ENCODE assay signal across 1 cellular context in the genomic region with DNA sequence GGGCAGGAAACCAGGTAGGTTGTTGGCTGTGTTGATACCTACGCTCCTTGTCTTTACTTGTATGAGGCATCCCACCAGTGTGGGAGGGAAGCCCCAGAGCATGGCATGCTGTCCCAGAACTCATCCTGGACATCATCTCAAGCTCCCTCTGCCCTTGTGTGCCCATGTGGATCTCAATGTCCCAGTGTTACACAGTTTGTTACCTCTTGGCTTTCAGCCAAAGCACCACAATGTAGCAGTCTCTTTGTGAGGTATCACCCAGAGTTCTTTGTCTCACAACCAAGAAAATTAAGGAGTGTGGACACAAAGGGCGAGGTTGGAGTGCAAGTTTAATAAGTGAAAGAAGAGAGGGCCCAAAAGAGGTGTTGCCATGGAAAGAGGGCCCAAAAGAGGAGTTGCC.
A peak's percentile ranks its signal among the peaks of the same experiment; 100 is the strongest.
TF ChIP-seq lines count a peak whose summit lies in the region.

No MANE protein-coding gene starts in this region.

TF ChIP-seq in HepG2, 621 proteins besides CTCF, POLR2A, EP300 and RAD21 (continues in another document):
- TF ChIP-seq ZNF7 (CRISPR knock-in tag; IDR thresholded peaks at IDR 0.05) (0 out of 2 replicates have a peak, but pooled peaks have one; percentile 25), ZNF713 (CRISPR knock-in tag; IDR thresholded peaks at IDR 0.05) (0 out of 2 replicates have a peak, but pooled peaks have one; percentile 48), ZNF546 (CRISPR knock-in tag; conservative IDR thresholded peaks at IDR 0.05) (no peak), TAF1 (CRISPR knock-in tag; IDR thresholded peaks at IDR 0.05) (peak; percentile 35; the same call in 1 of the 2 replicates), ASH2L (IDR thresholded peaks at IDR 0.05; ENCODE audit: insufficient read length, low read depth, low read length) (peak; percentile 10), KLF6 (CRISPR knock-in tag; IDR thresholded peaks at IDR 0.05) (no peak), ZNF800 (CRISPR knock-in tag; IDR thresholded peaks at IDR 0.05) (no peak), ZNF777 (CRISPR knock-in tag; IDR thresholded peaks at IDR 0.05) (0 out of 2 replicates have a peak, but pooled peaks have one; percentile 2), ZNF431 (CRISPR knock-in tag; IDR thresholded peaks at IDR 0.05; ENCODE audit: borderline replicate concordance, low read depth) (0 out of 2 replicates have a peak, but pooled peaks have one; percentile 13), SRY (CRISPR knock-in tag; IDR thresholded peaks at IDR 0.05) (0 out of 2 replicates have a peak, but pooled peaks have one; percentile 40), SSRP1 (CRISPR knock-in tag; IDR thresholded peaks at IDR 0.05) (peak; percentile 87; the same call in 1 of the 2 replicates), HNRNPH1 (optimal IDR thresholded peaks at IDR 0.05; ENCODE audit: low read depth, low read length) (no peak), ATRX (CRISPR knock-in tag; IDR thresholded peaks at IDR 0.05; ENCODE audit: borderline replicate concordance) (no peak), ZC3H4 (CRISPR knock-in tag; IDR thresholded peaks at IDR 0.05; ENCODE audit: borderline replicate concordance) (0 out of 2 replicates have a peak, but pooled peaks have one; percentile 59), KDM5B (CRISPR knock-in tag; IDR thresholded peaks at IDR 0.05; ENCODE audit: borderline replicate concordance) (peak; percentile 18; the same call in 1 of the 2 replicates), ZNF282 (IDR thresholded peaks at IDR 0.05; ENCODE audit: partially characterized antibody) (no peak), TGIF2 (CRISPR knock-in tag; IDR thresholded peaks at IDR 0.05) (peak; percentile 50; the same call in 1 of the 2 replicates), TCF12 (IDR thresholded peaks at IDR 0.05) (no peak), TCF12 (CRISPR knock-in tag; IDR thresholded peaks at IDR 0.05) (no peak), CHD2 (IDR thresholded peaks at IDR 0.05; ENCODE audit: low read depth, low read length) (no peak), MAFG (CRISPR knock-in tag; IDR thresholded peaks at IDR 0.05) (no peak), ARID4A (CRISPR knock-in tag; IDR thresholded peaks at IDR 0.05; ENCODE audit: borderline replicate concordance) (0 out of 2 replicates have a peak, but pooled peaks have one; percentile 27), ZBTB7A (CRISPR knock-in tag; IDR thresholded peaks at IDR 0.05) (0 out of 2 replicates have a peak, but pooled peaks have one; percentile 18), GLI4 (CRISPR knock-in tag; IDR thresholded peaks at IDR 0.05; ENCODE audit: borderline replicate concordance) (no peak), RBFOX2 (IDR thresholded peaks at IDR 0.05; ENCODE audit: low read depth, low read length) (peak; percentile 40; the same call in 1 of the 2 replicates), ZNF646 (CRISPR knock-in tag; IDR thresholded peaks at IDR 0.05) (peak; percentile 91; the same call in 1 of the 2 replicates), CHD4 (IDR thresholded peaks at IDR 0.05; ENCODE audit: borderline replicate concordance, low read length) (peak; percentile 88; the same call in 1 of the 2 replicates), PHF20 (CRISPR knock-in tag; IDR thresholded peaks at IDR 0.05) (0 out of 2 replicates have a peak, but pooled peaks have one; percentile 33), ZNF691 (CRISPR knock-in tag; IDR thresholded peaks at IDR 0.05; ENCODE audit: borderline replicate concordance, low read depth) (0 out of 2 replicates have a peak, but pooled peaks have one; percentile 20), HOXD1 (CRISPR knock-in tag; IDR thresholded peaks at IDR 0.05) (0 out of 2 replicates have a peak, but pooled peaks have one; percentile 4), MYC (CRISPR knock-in tag; IDR thresholded peaks at IDR 0.05; ENCODE audit: borderline replicate concordance) (peak; percentile 22; the same call in 1 of the 2 replicates), ZNF34 (CRISPR knock-in tag; IDR thresholded peaks at IDR 0.05; ENCODE audit: borderline replicate concordance) (0 out of 2 replicates have a peak, but pooled peaks have one; percentile 73), DMAP1 (CRISPR knock-in tag; IDR thresholded peaks at IDR 0.05) (peak; percentile 38; the same call in 1 of the 2 replicates)
- TF ChIP-seq, protein P1, sequence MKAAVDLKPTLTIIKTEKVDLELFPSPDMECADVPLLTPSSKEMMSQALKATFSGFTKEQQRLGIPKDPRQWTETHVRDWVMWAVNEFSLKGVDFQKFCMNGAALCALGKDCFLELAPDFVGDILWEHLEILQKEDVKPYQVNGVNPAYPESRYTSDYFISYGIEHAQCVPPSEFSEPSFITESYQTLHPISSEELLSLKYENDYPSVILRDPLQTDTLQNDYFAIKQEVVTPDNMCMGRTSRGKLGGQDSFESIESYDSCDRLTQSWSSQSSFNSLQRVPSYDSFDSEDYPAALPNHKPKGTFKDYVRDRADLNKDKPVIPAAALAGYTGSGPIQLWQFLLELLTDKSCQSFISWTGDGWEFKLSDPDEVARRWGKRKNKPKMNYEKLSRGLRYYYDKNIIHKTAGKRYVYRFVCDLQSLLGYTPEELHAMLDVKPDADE (CRISPR knock-in tag; IDR thresholded peaks at IDR 0.05), result no peak
- TF ChIP-seq, protein P2, sequence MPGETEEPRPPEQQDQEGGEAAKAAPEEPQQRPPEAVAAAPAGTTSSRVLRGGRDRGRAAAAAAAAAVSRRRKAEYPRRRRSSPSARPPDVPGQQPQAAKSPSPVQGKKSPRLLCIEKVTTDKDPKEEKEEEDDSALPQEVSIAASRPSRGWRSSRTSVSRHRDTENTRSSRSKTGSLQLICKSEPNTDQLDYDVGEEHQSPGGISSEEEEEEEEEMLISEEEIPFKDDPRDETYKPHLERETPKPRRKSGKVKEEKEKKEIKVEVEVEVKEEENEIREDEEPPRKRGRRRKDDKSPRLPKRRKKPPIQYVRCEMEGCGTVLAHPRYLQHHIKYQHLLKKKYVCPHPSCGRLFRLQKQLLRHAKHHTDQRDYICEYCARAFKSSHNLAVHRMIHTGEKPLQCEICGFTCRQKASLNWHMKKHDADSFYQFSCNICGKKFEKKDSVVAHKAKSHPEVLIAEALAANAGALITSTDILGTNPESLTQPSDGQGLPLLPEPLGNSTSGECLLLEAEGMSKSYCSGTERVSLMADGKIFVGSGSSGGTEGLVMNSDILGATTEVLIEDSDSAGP (CRISPR knock-in tag; IDR thresholded peaks at IDR 0.05; ENCODE audit: borderline replicate concordance), result peak; percentile 56; the same call in 1 of the 2 replicates
- TF ChIP-seq, protein P3, sequence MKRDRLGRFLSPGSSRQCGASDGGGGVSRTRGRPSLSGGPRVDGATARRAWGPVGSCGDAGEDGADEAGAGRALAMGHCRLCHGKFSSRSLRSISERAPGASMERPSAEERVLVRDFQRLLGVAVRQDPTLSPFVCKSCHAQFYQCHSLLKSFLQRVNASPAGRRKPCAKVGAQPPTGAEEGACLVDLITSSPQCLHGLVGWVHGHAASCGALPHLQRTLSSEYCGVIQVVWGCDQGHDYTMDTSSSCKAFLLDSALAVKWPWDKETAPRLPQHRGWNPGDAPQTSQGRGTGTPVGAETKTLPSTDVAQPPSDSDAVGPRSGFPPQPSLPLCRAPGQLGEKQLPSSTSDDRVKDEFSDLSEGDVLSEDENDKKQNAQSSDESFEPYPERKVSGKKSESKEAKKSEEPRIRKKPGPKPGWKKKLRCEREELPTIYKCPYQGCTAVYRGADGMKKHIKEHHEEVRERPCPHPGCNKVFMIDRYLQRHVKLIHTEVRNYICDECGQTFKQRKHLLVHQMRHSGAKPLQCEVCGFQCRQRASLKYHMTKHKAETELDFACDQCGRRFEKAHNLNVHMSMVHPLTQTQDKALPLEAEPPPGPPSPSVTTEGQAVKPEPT (CRISPR knock-in tag; IDR thresholded peaks at IDR 0.05; ENCODE audit: low read depth), result peak; percentile 53; the same call in 1 of the 2 replicates
- TF ChIP-seq, protein P4, sequence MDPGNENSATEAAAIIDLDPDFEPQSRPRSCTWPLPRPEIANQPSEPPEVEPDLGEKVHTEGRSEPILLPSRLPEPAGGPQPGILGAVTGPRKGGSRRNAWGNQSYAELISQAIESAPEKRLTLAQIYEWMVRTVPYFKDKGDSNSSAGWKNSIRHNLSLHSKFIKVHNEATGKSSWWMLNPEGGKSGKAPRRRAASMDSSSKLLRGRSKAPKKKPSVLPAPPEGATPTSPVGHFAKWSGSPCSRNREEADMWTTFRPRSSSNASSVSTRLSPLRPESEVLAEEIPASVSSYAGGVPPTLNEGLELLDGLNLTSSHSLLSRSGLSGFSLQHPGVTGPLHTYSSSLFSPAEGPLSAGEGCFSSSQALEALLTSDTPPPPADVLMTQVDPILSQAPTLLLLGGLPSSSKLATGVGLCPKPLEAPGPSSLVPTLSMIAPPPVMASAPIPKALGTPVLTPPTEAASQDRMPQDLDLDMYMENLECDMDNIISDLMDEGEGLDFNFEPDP (CRISPR knock-in tag; conservative IDR thresholded peaks at IDR 0.05), result no peak
